In the genomic region with DNA sequence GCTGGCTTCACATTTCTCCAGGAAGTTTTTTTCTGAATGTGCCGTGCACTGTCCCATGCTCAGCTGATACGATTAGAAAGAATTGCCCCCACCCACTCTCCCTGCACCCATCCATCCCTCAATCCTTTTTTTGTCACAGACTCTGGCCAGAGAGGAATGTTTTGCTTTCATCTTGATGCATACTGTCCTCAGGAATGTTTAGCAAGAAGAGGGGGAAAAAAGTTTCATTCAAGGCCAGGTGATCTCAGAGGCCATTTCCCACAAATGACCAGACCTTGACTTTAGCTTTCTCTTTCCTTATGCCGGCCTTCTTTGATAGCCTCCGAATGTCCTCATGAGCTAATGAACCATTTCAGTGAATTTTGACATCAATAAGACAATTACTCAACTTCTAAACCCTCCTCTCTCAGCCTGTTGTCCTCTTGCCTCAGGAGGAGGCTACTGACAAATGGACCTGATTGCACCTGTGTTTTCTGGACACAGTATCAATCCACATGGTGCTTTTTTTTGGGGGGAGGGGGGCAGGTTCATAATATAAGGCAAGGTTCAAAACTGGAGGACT, we compare ENCODE assay signal across 1 cellular context.
A peak's percentile ranks its signal among the peaks of the same experiment; 100 is the strongest.
TF ChIP-seq lines count a peak whose summit lies in the region.

No MANE protein-coding gene starts in this region.

TF ChIP-seq in HepG2, 621 proteins besides CTCF, POLR2A, EP300 and RAD21 (continued from another document and continues in another):
- TF ChIP-seq, protein P1, sequence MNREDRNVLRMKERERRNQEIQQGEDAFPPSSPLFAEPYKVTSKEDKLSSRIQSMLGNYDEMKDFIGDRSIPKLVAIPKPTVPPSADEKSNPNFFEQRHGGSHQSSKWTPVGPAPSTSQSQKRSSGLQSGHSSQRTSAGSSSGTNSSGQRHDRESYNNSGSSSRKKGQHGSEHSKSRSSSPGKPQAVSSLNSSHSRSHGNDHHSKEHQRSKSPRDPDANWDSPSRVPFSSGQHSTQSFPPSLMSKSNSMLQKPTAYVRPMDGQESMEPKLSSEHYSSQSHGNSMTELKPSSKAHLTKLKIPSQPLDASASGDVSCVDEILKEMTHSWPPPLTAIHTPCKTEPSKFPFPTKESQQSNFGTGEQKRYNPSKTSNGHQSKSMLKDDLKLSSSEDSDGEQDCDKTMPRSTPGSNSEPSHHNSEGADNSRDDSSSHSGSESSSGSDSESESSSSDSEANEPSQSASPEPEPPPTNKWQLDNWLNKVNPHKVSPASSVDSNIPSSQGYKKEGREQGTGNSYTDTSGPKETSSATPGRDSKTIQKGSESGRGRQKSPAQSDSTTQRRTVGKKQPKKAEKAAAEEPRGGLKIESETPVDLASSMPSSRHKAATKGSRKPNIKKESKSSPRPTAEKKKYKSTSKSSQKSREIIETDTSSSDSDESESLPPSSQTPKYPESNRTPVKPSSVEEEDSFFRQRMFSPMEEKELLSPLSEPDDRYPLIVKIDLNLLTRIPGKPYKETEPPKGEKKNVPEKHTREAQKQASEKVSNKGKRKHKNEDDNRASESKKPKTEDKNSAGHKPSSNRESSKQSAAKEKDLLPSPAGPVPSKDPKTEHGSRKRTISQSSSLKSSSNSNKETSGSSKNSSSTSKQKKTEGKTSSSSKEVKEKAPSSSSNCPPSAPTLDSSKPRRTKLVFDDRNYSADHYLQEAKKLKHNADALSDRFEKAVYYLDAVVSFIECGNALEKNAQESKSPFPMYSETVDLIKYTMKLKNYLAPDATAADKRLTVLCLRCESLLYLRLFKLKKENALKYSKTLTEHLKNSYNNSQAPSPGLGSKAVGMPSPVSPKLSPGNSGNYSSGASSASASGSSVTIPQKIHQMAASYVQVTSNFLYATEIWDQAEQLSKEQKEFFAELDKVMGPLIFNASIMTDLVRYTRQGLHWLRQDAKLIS (CRISPR knock-in tag; IDR thresholded peaks at IDR 0.05): no peak
- TF ChIP-seq RFX1 (IDR thresholded peaks at IDR 0.05): no peak
- TF ChIP-seq ZNF619 (CRISPR knock-in tag; IDR thresholded peaks at IDR 0.05): no peak
- no peak for TF ChIP-seq JARID2 (CRISPR knock-in tag; IDR thresholded peaks at IDR 0.05; ENCODE audit: insufficient replicate concordance)
- no peak for TF ChIP-seq ZNF670 (CRISPR knock-in tag; IDR thresholded peaks at IDR 0.05; ENCODE audit: borderline replicate concordance)
- TF ChIP-seq RARG (CRISPR knock-in tag; IDR thresholded peaks at IDR 0.05; ENCODE audit: low read depth): no peak
- TF ChIP-seq, protein P2, sequence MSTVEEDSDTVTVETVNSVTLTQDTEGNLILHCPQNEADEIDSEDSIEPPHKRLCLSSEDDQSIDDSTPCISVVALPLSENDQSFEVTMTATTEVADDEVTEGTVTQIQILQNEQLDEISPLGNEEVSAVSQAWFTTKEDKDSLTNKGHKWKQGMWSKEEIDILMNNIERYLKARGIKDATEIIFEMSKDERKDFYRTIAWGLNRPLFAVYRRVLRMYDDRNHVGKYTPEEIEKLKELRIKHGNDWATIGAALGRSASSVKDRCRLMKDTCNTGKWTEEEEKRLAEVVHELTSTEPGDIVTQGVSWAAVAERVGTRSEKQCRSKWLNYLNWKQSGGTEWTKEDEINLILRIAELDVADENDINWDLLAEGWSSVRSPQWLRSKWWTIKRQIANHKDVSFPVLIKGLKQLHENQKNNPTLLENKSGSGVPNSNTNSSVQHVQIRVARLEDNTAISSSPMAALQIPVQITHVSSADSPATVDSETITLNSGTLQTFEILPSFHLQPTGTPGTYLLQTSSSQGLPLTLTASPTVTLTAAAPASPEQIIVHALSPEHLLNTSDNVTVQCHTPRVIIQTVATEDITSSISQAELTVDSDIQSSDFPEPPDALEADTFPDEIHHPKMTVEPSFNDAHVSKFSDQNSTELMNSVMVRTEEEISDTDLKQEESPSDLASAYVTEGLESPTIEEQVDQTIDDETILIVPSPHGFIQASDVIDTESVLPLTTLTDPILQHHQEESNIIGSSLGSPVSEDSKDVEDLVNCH (CRISPR knock-in tag; IDR thresholded peaks at IDR 0.05): no peak
- no peak for TF ChIP-seq ZNF101 (CRISPR knock-in tag; IDR thresholded peaks at IDR 0.05; ENCODE audit: borderline replicate concordance, low read depth)
- TF ChIP-seq ARNTL (CRISPR knock-in tag; IDR thresholded peaks at IDR 0.05): peak; percentile 54; the same call in 1 of the 2 replicates
- no peak for TF ChIP-seq REL (CRISPR knock-in tag; conservative IDR thresholded peaks at IDR 0.05)
- TF ChIP-seq, protein P3, sequence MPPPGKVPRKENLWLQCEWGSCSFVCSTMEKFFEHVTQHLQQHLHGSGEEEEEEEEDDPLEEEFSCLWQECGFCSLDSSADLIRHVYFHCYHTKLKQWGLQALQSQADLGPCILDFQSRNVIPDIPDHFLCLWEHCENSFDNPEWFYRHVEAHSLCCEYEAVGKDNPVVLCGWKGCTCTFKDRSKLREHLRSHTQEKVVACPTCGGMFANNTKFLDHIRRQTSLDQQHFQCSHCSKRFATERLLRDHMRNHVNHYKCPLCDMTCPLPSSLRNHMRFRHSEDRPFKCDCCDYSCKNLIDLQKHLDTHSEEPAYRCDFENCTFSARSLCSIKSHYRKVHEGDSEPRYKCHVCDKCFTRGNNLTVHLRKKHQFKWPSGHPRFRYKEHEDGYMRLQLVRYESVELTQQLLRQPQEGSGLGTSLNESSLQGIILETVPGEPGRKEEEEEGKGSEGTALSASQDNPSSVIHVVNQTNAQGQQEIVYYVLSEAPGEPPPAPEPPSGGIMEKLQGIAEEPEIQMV (CRISPR knock-in tag; IDR thresholded peaks at IDR 0.05; ENCODE audit: low read depth): no peak
- TF ChIP-seq, protein P4, sequence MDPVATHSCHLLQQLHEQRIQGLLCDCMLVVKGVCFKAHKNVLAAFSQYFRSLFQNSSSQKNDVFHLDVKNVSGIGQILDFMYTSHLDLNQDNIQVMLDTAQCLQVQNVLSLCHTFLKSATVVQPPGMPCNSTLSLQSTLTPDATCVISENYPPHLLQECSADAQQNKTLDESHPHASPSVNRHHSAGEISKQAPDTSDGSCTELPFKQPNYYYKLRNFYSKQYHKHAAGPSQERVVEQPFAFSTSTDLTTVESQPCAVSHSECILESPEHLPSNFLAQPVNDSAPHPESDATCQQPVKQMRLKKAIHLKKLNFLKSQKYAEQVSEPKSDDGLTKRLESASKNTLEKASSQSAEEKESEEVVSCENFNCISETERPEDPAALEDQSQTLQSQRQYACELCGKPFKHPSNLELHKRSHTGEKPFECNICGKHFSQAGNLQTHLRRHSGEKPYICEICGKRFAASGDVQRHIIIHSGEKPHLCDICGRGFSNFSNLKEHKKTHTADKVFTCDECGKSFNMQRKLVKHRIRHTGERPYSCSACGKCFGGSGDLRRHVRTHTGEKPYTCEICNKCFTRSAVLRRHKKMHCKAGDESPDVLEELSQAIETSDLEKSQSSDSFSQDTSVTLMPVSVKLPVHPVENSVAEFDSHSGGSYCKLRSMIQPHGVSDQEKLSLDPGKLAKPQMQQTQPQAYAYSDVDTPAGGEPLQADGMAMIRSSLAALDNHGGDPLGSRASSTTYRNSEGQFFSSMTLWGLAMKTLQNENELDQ (CRISPR knock-in tag; IDR thresholded peaks at IDR 0.05; ENCODE audit: borderline replicate concordance): no peak
- no peak for TF ChIP-seq ZNF547 (CRISPR knock-in tag; IDR thresholded peaks at IDR 0.05)
- TF ChIP-seq ZNF589 (CRISPR knock-in tag; conservative IDR thresholded peaks at IDR 0.05): no peak
- TF ChIP-seq ZFP1 (CRISPR knock-in tag; IDR thresholded peaks at IDR 0.05): 0 out of 2 replicates have a peak, but pooled peaks have one; percentile 52
- TF ChIP-seq ZNF720 (CRISPR knock-in tag; IDR thresholded peaks at IDR 0.05): no peak
- TF ChIP-seq ZNF282 (IDR thresholded peaks at IDR 0.05; ENCODE audit: partially characterized antibody): no peak
- TF ChIP-seq AGO2 (optimal IDR thresholded peaks at IDR 0.05; ENCODE audit: low read depth, low read length): no peak
- TF ChIP-seq ZNF761 (CRISPR knock-in tag; conservative IDR thresholded peaks at IDR 0.05): no peak
- TF ChIP-seq, protein P5, sequence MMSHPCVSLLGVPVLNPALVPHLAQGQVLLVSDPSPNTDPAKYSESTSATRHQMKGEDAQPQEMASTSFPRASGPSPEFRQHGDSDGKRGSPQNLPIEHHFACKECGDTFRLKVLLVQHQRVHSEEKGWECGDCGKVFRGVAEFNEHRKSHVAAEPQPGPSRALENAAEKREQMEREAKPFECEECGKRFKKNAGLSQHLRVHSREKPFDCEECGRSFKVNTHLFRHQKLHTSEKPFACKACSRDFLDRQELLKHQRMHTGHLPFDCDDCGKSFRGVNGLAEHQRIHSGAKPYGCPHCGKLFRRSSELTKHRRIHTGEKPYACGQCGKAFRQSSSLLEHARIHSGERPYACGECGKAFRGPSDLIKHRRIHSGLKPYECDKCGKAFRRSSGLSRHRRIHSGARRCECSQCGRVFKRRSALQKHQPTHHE (CRISPR knock-in tag; IDR thresholded peaks at IDR 0.05; ENCODE audit: borderline replicate concordance): no peak
- TF ChIP-seq EEA1 (CRISPR knock-in tag; IDR thresholded peaks at IDR 0.05; ENCODE audit: borderline replicate concordance): no peak
- TF ChIP-seq, protein P6, sequence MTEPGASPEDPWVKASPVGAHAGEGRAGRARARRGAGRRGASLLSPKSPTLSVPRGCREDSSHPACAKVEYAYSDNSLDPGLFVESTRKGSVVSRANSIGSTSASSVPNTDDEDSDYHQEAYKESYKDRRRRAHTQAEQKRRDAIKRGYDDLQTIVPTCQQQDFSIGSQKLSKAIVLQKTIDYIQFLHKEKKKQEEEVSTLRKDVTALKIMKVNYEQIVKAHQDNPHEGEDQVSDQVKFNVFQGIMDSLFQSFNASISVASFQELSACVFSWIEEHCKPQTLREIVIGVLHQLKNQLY (CRISPR knock-in tag; IDR thresholded peaks at IDR 0.05): peak; percentile 61; the same call in 1 of the 2 replicates
- TF ChIP-seq ZBTB8A (CRISPR knock-in tag; IDR thresholded peaks at IDR 0.05; ENCODE audit: borderline replicate concordance, low read depth): no peak
- peak; percentile 71; the same call in 1 of the 2 replicates for TF ChIP-seq ZNF430 (CRISPR knock-in tag; IDR thresholded peaks at IDR 0.05)
- TF ChIP-seq ZNF317 (CRISPR knock-in tag; IDR thresholded peaks at IDR 0.05): peak; percentile 53; the same call in 1 of the 2 replicates
- no peak; the same call in 1 of the 2 replicates for TF ChIP-seq ZNF143 (CRISPR knock-in tag; IDR thresholded peaks at IDR 0.05)
- no peak for TF ChIP-seq FOXK2 (IDR thresholded peaks at IDR 0.05)
- TF ChIP-seq, protein P7, sequence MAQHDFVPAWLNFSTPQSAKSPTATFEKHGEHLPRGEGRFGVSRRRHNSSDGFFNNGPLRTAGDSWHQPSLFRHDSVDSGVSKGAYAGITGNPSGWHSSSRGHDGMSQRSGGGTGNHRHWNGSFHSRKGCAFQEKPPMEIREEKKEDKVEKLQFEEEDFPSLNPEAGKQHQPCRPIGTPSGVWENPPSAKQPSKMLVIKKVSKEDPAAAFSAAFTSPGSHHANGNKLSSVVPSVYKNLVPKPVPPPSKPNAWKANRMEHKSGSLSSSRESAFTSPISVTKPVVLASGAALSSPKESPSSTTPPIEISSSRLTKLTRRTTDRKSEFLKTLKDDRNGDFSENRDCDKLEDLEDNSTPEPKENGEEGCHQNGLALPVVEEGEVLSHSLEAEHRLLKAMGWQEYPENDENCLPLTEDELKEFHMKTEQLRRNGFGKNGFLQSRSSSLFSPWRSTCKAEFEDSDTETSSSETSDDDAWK (CRISPR knock-in tag; IDR thresholded peaks at IDR 0.05): no peak
- peak; percentile 89 for TF ChIP-seq MEF2D (CRISPR knock-in tag; IDR thresholded peaks at IDR 0.05)
- no peak; the same call in 1 of the 2 replicates for TF ChIP-seq ZSCAN9 (CRISPR knock-in tag; IDR thresholded peaks at IDR 0.05; ENCODE audit: borderline replicate concordance)
- TF ChIP-seq NR2F6 (IDR thresholded peaks at IDR 0.05): peak; percentile 67
- TF ChIP-seq NR2F6 (CRISPR knock-in tag; IDR thresholded peaks at IDR 0.05): peak; percentile 86
- TF ChIP-seq, protein P8, sequence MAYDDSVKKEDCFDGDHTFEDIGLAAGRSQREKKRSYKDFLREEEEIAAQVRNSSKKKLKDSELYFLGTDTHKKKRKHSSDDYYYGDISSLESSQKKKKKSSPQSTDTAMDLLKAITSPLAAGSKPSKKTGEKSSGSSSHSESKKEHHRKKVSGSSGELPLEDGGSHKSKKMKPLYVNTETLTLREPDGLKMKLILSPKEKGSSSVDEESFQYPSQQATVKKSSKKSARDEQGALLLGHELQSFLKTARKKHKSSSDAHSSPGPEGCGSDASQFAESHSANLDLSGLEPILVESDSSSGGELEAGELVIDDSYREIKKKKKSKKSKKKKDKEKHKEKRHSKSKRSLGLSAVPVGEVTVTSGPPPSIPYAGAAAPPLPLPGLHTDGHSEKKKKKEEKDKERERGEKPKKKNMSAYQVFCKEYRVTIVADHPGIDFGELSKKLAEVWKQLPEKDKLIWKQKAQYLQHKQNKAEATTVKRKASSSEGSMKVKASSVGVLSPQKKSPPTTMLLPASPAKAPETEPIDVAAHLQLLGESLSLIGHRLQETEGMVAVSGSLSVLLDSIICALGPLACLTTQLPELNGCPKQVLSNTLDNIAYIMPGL (CRISPR knock-in tag; IDR thresholded peaks at IDR 0.05; ENCODE audit: borderline replicate concordance in 1 of 2, low read depth in 1 of 2): peak in 1 of 2 experiments; percentile 39; a peak in 1 of 4 replicates
- peak; percentile 66; the same call in 1 of the 2 replicates for TF ChIP-seq ZNF205 (CRISPR knock-in tag; IDR thresholded peaks at IDR 0.05)
- TF ChIP-seq KLF11 (CRISPR knock-in tag; IDR thresholded peaks at IDR 0.05): peak; percentile 87; the same call in 1 of the 2 replicates
- TF ChIP-seq ZNF543 (CRISPR knock-in tag; IDR thresholded peaks at IDR 0.05): no peak
- no peak for TF ChIP-seq ZNF501 (CRISPR knock-in tag; IDR thresholded peaks at IDR 0.05)
- TF ChIP-seq NFKB2 (CRISPR knock-in tag; IDR thresholded peaks at IDR 0.05; ENCODE audit: borderline replicate concordance): no peak
- TF ChIP-seq, protein P9, sequence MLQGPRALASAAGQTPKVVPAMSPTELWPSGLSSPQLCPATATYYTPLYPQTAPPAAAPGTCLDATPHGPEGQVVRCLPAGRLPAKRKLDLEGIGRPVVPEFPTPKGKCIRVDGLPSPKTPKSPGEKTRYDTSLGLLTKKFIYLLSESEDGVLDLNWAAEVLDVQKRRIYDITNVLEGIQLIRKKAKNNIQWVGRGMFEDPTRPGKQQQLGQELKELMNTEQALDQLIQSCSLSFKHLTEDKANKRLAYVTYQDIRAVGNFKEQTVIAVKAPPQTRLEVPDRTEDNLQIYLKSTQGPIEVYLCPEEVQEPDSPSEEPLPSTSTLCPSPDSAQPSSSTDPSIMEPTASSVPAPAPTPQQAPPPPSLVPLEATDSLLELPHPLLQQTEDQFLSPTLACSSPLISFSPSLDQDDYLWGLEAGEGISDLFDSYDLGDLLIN (CRISPR knock-in tag; IDR thresholded peaks at IDR 0.05; ENCODE audit: borderline replicate concordance): no peak
- TF ChIP-seq HCFC1 (IDR thresholded peaks at IDR 0.05; ENCODE audit: low read depth, low read length): no peak
- TF ChIP-seq, protein P10, sequence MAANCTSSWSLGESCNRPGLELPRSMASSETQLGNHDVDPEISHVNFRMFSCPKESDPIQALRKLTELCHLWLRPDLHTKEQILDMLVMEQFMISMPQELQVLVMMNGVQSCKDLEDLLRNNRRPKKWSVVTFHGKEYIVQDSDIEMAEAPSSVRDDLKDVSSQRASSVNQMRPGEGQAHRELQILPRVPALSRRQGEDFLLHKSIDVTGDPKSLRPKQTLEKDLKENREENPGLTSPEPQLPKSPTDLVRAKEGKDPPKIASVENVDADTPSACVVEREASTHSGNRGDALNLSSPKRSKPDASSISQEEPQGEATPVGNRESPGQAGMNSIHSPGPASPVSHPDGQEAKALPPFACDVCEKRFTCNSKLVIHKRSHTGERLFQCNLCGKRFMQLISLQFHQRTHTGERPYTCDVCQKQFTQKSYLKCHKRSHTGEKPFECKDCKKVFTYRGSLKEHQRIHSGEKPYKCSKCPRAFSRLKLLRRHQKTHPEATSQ (CRISPR knock-in tag; IDR thresholded peaks at IDR 0.05; ENCODE audit: borderline replicate concordance): no peak; the same call in 1 of the 2 replicates
- TF ChIP-seq ZNF777 (CRISPR knock-in tag; IDR thresholded peaks at IDR 0.05): no peak
